18 cellular contexts compared by ENCODE assay signal in the genomic region with DNA sequence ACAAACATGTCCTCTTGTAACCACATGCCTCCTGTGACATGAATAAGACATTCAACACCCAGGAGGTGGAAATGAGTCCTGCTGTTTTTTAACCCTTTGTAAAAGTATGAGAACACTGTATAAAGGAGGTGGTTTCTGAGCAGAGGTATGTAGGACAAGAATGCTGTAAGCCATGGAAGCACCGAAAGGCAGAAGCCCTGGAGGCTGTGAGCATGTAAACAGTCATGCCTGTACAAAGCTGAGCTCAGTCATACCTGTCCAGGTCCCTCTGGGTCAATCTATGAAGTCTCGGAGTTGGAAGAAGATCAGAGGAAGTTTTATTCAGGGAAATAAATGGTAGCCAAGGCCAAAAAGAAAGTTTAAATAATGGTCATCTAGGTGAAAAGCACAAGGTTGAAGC.
"Had no signal": no experiment of that assay in that cellular context is flagged by ENCODE, and none has a peak within 500 bp of the region (broad histone marks: within the 10 kb centered on the region; RNA-seq: fewer than 3 reads in every experiment).

No MANE protein-coding gene starts in this region.

- ATAC-seq: activated T-cell treated with anti-CD3 and anti-CD28 coated beads, Interleukin-2, amount 50 U/mL, for 4 hours; right lobe of liver; WTC11 had no signal

- H3K4me3 ChIP-seq: gastrocnemius medialis, right lobe of liver, skin epidermis, transverse colon had no signal

- H3K4me1 ChIP-seq: gastrocnemius medialis, right lobe of liver had no signal

- H3K36me3 ChIP-seq: gastrocnemius medialis, right lobe of liver, transverse colon had no signal

- DNase-seq: activated CD8-positive, alpha-beta memory T cell treated with anti-CD3 and anti-CD28 coated beads for 24 hours; activated CD8-positive, alpha-beta memory T cell treated with anti-CD3 and anti-CD28 coated beads, Interleukin-2, amount 50 U/mL, for 48 hours; activated naive CD4-positive, alpha-beta T cell treated with Interleukin-2 at 50 U/mL for 16 hours; activated T-cell treated with anti-CD3 and anti-CD28 coated beads, Interleukin-2, amount 50 U/mL, for 4 hours; amygdala; effector CD4-positive, alpha-beta T cell; hippocampal formation; left ventricle myocardium superior; nephron progenitor cell; occipital lobe; posterior cingulate gyrus; right lobe of liver; stimulated activated CD4-positive, alpha-beta T cell treated with anti-CD3 and anti-CD28 coated beads, Interleukin-1b, Interleukin-23, amount 100 ng/mL, for 48 hours; T1000; transverse colon had no signal

- H3K27me3 ChIP-seq: gastrocnemius medialis, right lobe of liver, transverse colon had no signal

- H3K27ac ChIP-seq: gastrocnemius medialis, right lobe of liver, transverse colon had no signal

- H3K9me3 ChIP-seq: gastrocnemius medialis, right lobe of liver, transverse colon had no signal
